Comparison of ENCODE assay signal across 8 cellular contexts in genomic region chr2:190880374-190881073, GRCh38. TPM values are rescaled to one million over a fixed set of nuclear protein-coding genes. Genes with fewer than 3 reads are reported as not detected.
DNase-seq lines count a peak whose midpoint lies in the region; ATAC-seq lines count a peak whose summit lies in the region.

TSS of gene GLS (plus strand) at chr2:190880821. CDS start at chr2:190881085, 264 bp downstream.

- H3K27me3 ChIP-seq in BLaER1 treated with 17β-estradiol and CSF1 and Interleukin-3, amounts not matched to agents 10 nM and 100 nM = no peaks in the 10 kb centered on the region

- H3K4me2 ChIP-seq in BLaER1 treated with 17β-estradiol and CSF1 and Interleukin-3, amounts not matched to agents 10 nM and 100 nM = peak within 1 kb of the TSS; percentile 87 to 96 (median 92)

- DNase-seq in NCI-H748 (lab: John Stamatoyannopoulos, UW; ENCODE audit: unreplicated experiment) (peak; percentile 99), dedifferentiated amniotic fluid mesenchymal stem cell (ENCODE audit: extremely low spot score) (peak; percentile 97), left lobe of liver (ENCODE audit: low spot score) (peak; percentile 94)
- DNase-seq in activated CD4-positive, alpha-beta T cell treated with anti-CD3 and anti-CD28 coated beads, Interleukin-2, amount 50 U/mL, for 1 hour = peak; percentile 95
- DNase-seq in stimulated activated CD4-positive, alpha-beta T cell treated with anti-CD3 and anti-CD28 coated beads, Interleukin-2, amount 100 ng/mL, for 4 hours (ENCODE audit: low read depth) = peak; percentile 94

- ATAC-seq in GM19351 (IDR thresholded peaks at IDR 0.05; ENCODE audit: unreplicated experiment) (peak; percentile 64), HG03521 (IDR thresholded peaks at IDR 0.05; ENCODE audit: unreplicated experiment) (peak; percentile 70), left lobe of liver (peak; percentile 93)

- peak within 1 kb of the TSS; percentile 70 to 98 (median 97) for H3K27ac ChIP-seq in BLaER1 treated with 17β-estradiol and CSF1 and Interleukin-3, amounts not matched to agents 10 nM and 100 nM

- H3K9me3 ChIP-seq in BLaER1 treated with 17β-estradiol and CSF1 and Interleukin-3, amounts not matched to agents 10 nM and 100 nM (replicated peaks in 1 of 11) = no peaks in the 10 kb centered on the region

- peak within 1 kb of the TSS; percentile 87 to 100 (median 99) for H3K4me3 ChIP-seq in BLaER1 treated with 17β-estradiol and CSF1 and Interleukin-3, amounts not matched to agents 10 nM and 100 nM

- peaks cover 47 to 58% (median 54%) of the 10 kb centered on the region in 10 experiments for H3K4me1 ChIP-seq in BLaER1 treated with 17β-estradiol and CSF1 and Interleukin-3, amounts not matched to agents 10 nM and 100 nM

- H3K9ac ChIP-seq in BLaER1 treated with 17β-estradiol and CSF1 and Interleukin-3, amounts not matched to agents 10 nM and 100 nM = peak within 1 kb of the TSS; percentile 88 to 99 (median 98)

- H4K20me1 ChIP-seq in BLaER1 treated with 17β-estradiol and CSF1 and Interleukin-3, amounts not matched to agents 10 nM and 100 nM = peaks cover 24 to 49% (median 41%) of the 10 kb centered on the region in 11 experiments; a peak in 21 of 22 replicates

- H3K36me3 ChIP-seq in BLaER1 treated with 17β-estradiol and CSF1 and Interleukin-3, amounts not matched to agents 10 nM and 100 nM = peaks cover 0 to 26% (median 10%) of the 10 kb centered on the region in 11 experiments; a peak in 13 of 22 replicates

RNA-seq across cellular contexts. Expression of gene GLS, which starts in this region (rescaled TPM):
- total RNA-seq in left lobe of liver = 10.2 TPM

Comparison
In these comparisons a context has a peak if more than half of its experiments do, and no peak if none do; other contexts are left out.
1. Peak in every context shown above with its lines: DNase-seq, ATAC-seq, H3K4me3 ChIP-seq and H3K27ac ChIP-seq.